ENCODE assay signal across 19 cellular contexts in the genomic region with DNA sequence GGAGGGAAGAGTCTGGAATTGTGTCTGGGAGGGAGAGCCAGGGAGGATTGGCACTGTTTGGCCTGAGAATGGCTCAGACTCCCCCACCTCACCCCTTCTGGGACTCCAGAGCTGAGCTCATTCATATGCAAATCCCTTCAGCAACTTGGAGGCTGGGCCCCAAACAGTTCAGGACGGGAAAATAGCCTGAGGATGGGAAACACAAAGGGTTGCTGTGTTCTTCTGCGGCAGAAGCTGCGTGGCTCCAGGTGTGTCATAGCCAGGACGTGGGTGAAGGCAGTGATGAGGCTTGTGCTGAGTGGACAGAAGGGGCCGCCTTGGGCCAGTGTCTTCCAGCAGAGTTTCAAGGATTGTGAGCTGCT. TPM values are rescaled to one million over a fixed set of nuclear protein-coding genes. Genes with fewer than 3 reads are reported as not detected.
DNase-seq lines count a peak whose midpoint lies in the region; ATAC-seq and TF ChIP-seq lines count a peak whose summit lies in the region.
"Had no signal": no experiment of that assay in that cellular context is flagged by ENCODE, and none has a peak within 500 bp of the region (broad histone marks: within the 10 kb centered on the region; RNA-seq: fewer than 3 reads in every experiment).

No MANE protein-coding gene starts in this region.

- CTCF ChIA-PET in mammary epithelial cell (lab: Charles Lee; ENCODE audit: low non-redundant PET): interaction anchor here (0.6 kb wide), 1 partner anchor 1016 kb away, joined by 5 read pairs; no protein-coding TSS in a partner anchor

- H3K36me3 ChIP-seq in mammary epithelial cell (ENCODE audit: insufficient read depth, low read length) (no peaks in the 10 kb centered on the region), iPS-20b (ENCODE audit: insufficient read depth, low read depth, low read length) (no peaks in the 10 kb centered on the region)
- H3K36me3 ChIP-seq: BLaER1 treated with 17β-estradiol and CSF1 and Interleukin-3, amounts not matched to agents 10 nM and 100 nM had no signal

- H3K9ac ChIP-seq in mammary epithelial cell (ENCODE audit: insufficient read depth, low read length) (no peak overlapping the region), iPS-20b (ENCODE audit: low read depth, low read length) (peak overlapping the region; percentile 74)
- H3K9ac ChIP-seq: BLaER1 treated with 17β-estradiol and CSF1 and Interleukin-3, amounts not matched to agents 10 nM and 100 nM had no signal

- no peak overlapping the region for H3K4me3 ChIP-seq in mammary epithelial cell (replicated peaks in 1 of 3; ENCODE audit: insufficient read depth in 1 of 3, low read depth in 2 of 3, low read length in 3 of 3)
- H3K4me3 ChIP-seq in iPS-20b (ENCODE audit: low read length): peak overlapping the region; percentile 52
- H3K4me3 ChIP-seq: BLaER1 treated with 17β-estradiol and CSF1 and Interleukin-3, amounts not matched to agents 10 nM and 100 nM; psoas muscle had no signal

- DNase-seq in M059J (ENCODE audit: low read depth) (peak; percentile 57), mammary epithelial cell (peak; percentile 89), retina (peak; percentile 55), NCI-H1436 (lab: John Stamatoyannopoulos, UW) (no peak), AG08396 (ENCODE audit: low spot score) (no peak)
- DNase-seq: activated CD4-positive, alpha-beta T cell treated with anti-CD3 and anti-CD28 coated beads for 48 hours; activated naive CD8-positive, alpha-beta T cell treated with anti-CD3 and anti-CD28 coated beads, Interleukin-2, amount 10 ng/mL, durations not matched to agents 7 days and 5 days; activated T-cell treated with anti-CD3 and anti-CD28 coated beads, Interleukin-2, amount 50 U/mL, for 1 hour; central memory CD4-positive, alpha-beta T cell; DMS79 treated with DMSO at 0.1 percent for 48 hours; left cardiac atrium; NCI-H2081 treated with DMSO at 0.1 percent for 48 hours; psoas muscle; T-helper 9 cell had no signal

- H3K79me2 ChIP-seq in mammary epithelial cell (ENCODE audit: insufficient read depth, low read length): no peaks in the 10 kb centered on the region

- dilution Hi-C loops in mammary epithelial cell (cut with HindIII; ENCODE audit: low sequenced_read_pairs): no loop called here

- TF ChIP-seq CTCF in mammary epithelial cell (conservative IDR thresholded peaks at IDR 0.05 in 1 of 2, IDR thresholded peaks at IDR 0.05 in 1 of 2; ENCODE audit: extremely low read depth in 1 of 2, insufficient read depth in 1 of 2, low read depth in 1 of 2, low read length in 2 of 2): no peak

- no peaks in the 10 kb centered on the region for H4K20me1 ChIP-seq in mammary epithelial cell (ENCODE audit: insufficient read depth, low read length)
- H4K20me1 ChIP-seq: BLaER1 treated with 17β-estradiol and CSF1 and Interleukin-3, amounts not matched to agents 10 nM and 100 nM had no signal

- WGBS in mammary epithelial cell (ENCODE audit: low coverage, missing lambda C conversion rate): 0% methylated on average over 5 of the region's 5 CpGs

- H3K27ac ChIP-seq in mammary epithelial cell (ENCODE audit: insufficient read depth, low read depth, low read length): no peak overlapping the region
- H3K27ac ChIP-seq in iPS-20b (ENCODE audit: low read length): peak overlapping the region; percentile 66
- H3K27ac ChIP-seq: BLaER1 treated with 17β-estradiol and CSF1 and Interleukin-3, amounts not matched to agents 10 nM and 100 nM; psoas muscle had no signal

- peak overlapping the region; percentile 35 for H2AFZ ChIP-seq in mammary epithelial cell (ENCODE audit: low read depth, low read length)

- H3K4me1 ChIP-seq in mammary epithelial cell (ENCODE audit: insufficient read depth, low read length): peaks cover 6% of the 10 kb centered on the region
- peaks cover 25% of the 10 kb centered on the region for H3K4me1 ChIP-seq in iPS-20b (ENCODE audit: insufficient read depth, low read length)
- H3K4me1 ChIP-seq: BLaER1 treated with 17β-estradiol and CSF1 and Interleukin-3, amounts not matched to agents 10 nM and 100 nM; psoas muscle had no signal

- in situ Hi-C loops in mammary epithelial cell (cut with MboI; ENCODE audit: low sequenced_read_pairs in 2 of 2): no loop called here

- BruUV-seq in mammary epithelial cell (replicated peaks; lab: Mats Ljungman, UMichigan): no TSS peak

- intact Hi-C loops in mammary epithelial cell (cut with micrococcal nuclease): no loop called here

- H3K27me3 ChIP-seq in mammary epithelial cell (ENCODE audit: insufficient read depth, low read length) (no peaks in the 10 kb centered on the region), iPS-20b (ENCODE audit: insufficient read depth, low read length) (no peaks in the 10 kb centered on the region)
- H3K27me3 ChIP-seq: BLaER1 treated with 17β-estradiol and CSF1 and Interleukin-3, amounts not matched to agents 10 nM and 100 nM had no signal

- H3K9me3 ChIP-seq in mammary epithelial cell (replicated peaks; ENCODE audit: insufficient read depth, low read length) (no peaks in the 10 kb centered on the region), iPS-20b (ENCODE audit: insufficient read depth, low read depth, low read length) (peaks cover 2% of the 10 kb centered on the region)
- H3K9me3 ChIP-seq: psoas muscle had no signal

- no peak overlapping the region for H3K4me2 ChIP-seq in mammary epithelial cell (ENCODE audit: insufficient read depth, low read depth, low read length)
- H3K4me2 ChIP-seq: BLaER1 treated with 17β-estradiol and CSF1 and Interleukin-3, amounts not matched to agents 10 nM and 100 nM had no signal

- ATAC-seq in HG03342 (IDR thresholded peaks at IDR 0.05; ENCODE audit: unreplicated experiment) (no peak), GM21723 (IDR thresholded peaks at IDR 0.05; ENCODE audit: unreplicated experiment) (no peak)
- ATAC-seq: left cardiac atrium, psoas muscle had no signal

RNA-seq across cellular contexts. Expression of a gene that starts 16.6 kb away (rescaled TPM):
- total RNA-seq in M059J (2014; rRNA removed; shearing (Covaris generic)): 1.2 and 3.3 TPM in 2 replicates
- total RNA-seq in mammary epithelial cell: under 1 TPM in 1 of 2 donors, not detected in 1; 0.83 TPM
- not detected for polyA plus RNA-seq in mammary epithelial cell
- not detected for polyA minus RNA-seq in mammary epithelial cell
- total RNA-seq: activated naive CD8-positive, alpha-beta T cell treated with anti-CD3 and anti-CD28 coated beads, Interleukin-2, amount 10 ng/mL, durations not matched to agents 7 days and 5 days; myocyte had no signal

Comparison
In these comparisons a context has a peak if more than half of its experiments do, and no peak if none do; other contexts are left out.
1. DNase-seq: peak in M059J (single experiment), mammary epithelial cell (single experiment) and retina (single experiment); none in NCI-H1436 (single experiment) and AG08396 (single experiment).